8 cellular contexts compared by ENCODE assay signal in genomic region chr6:152984387-152984872, GRCh38. TPM values are rescaled to one million over a fixed set of nuclear protein-coding genes. Genes with fewer than 3 reads are reported as not detected.
A peak's percentile ranks its signal among the peaks of the same experiment; 100 is the strongest.
DNase-seq lines count a peak whose midpoint lies in the region; ATAC-seq, FAIRE-seq and TF ChIP-seq lines count a peak whose summit lies in the region.

No MANE protein-coding gene starts in this region.

- H3K23ac ChIP-seq in trophoblast cell (ENCODE audit: low read length), result no peak overlapping the region

- no peak overlapping the region for H2BK12ac ChIP-seq in trophoblast cell (ENCODE audit: low read length)

- H4K12ac ChIP-seq in trophoblast cell (ENCODE audit: low read depth, low read length), result no peak overlapping the region

- no peak for TF ChIP-seq CTCF in cardiac muscle cell (IDR thresholded peaks at IDR 0.05; ENCODE audit: low read depth, low read length)

- H3K4me1 ChIP-seq in cardiac muscle cell (ENCODE audit: low read depth) (peaks cover 17% of the 10 kb centered on the region), trophoblast cell (ENCODE audit: control insufficient read depth in 1 of 2, insufficient read depth in 2 of 2, low read length in 2 of 2) (peaks cover 0 to 3% of the 10 kb centered on the region in 2 experiments)

- no peak overlapping the region for H3K9ac ChIP-seq in trophoblast cell (ENCODE audit: low read length)

- no peaks in the 10 kb centered on the region for H3K27me3 Mint-ChIP-seq in effector memory CD8-positive, alpha-beta T cell

- H2BK5ac ChIP-seq in trophoblast cell (ENCODE audit: low read depth, low read length, poor library complexity), result no peak overlapping the region

- H3K79me1 ChIP-seq in trophoblast cell (ENCODE audit: low read length), result peaks cover 8% of the 10 kb centered on the region

- H3K27me3 ChIP-seq in cardiac muscle cell (no peaks in the 10 kb centered on the region), trophoblast cell (ENCODE audit: insufficient read depth, low read length) (no peaks in the 10 kb centered on the region)

- peak overlapping the region; percentile 92 to 97 for H3K27ac Mint-ChIP-seq in effector memory CD8-positive, alpha-beta T cell

- no peak overlapping the region for H3K4ac ChIP-seq in trophoblast cell (ENCODE audit: low read depth, low read length)

- H3K36me3 Mint-ChIP-seq in effector memory CD8-positive, alpha-beta T cell (ENCODE audit: insufficient read depth), result peaks cover 31% of the 10 kb centered on the region

- no peak overlapping the region for H4K8ac ChIP-seq in trophoblast cell (ENCODE audit: low read depth, low read length)

- intact Hi-C loops in Right ventricle myocardium superior (cut with DNase I), result no loop called here

- DNase-seq in cardiac muscle cell (ENCODE audit: low read depth in 1 of 2, low spot score in 1 of 2) (no peak), Right ventricle myocardium superior (no peak), NCI-H82 treated with DMSO at 0.1 percent for 48 hours (lab: John Stamatoyannopoulos, UW; ENCODE audit: unreplicated experiment) (peak; percentile 28), trophoblast cell (no peak), COLO829 (ENCODE audit: low spot score) (no peak), frontal cortex (ENCODE audit: low spot score in 2 of 2) (no peak)
- DNase-seq in effector memory CD8-positive, alpha-beta T cell, result no peak

- H3K79me2 ChIP-seq in trophoblast cell (ENCODE audit: control insufficient read depth, insufficient read depth, low read length, poor library complexity), result peaks cover 18% of the 10 kb centered on the region

- no peak for FAIRE-seq in frontal cortex (lab: Jason Lieb, UNC)

- H2AK5ac ChIP-seq in trophoblast cell (ENCODE audit: low read length), result no peak overlapping the region

- H3K36me3 ChIP-seq in cardiac muscle cell (no peaks in the 10 kb centered on the region), trophoblast cell (ENCODE audit: control insufficient read depth in 1 of 2, insufficient read depth in 2 of 2, low read length in 2 of 2) (peaks cover 0 to 3% of the 10 kb centered on the region in 2 experiments)

- peak overlapping the region; percentile 90 to 91 for H3K4me3 Mint-ChIP-seq in effector memory CD8-positive, alpha-beta T cell

- WGBS in trophoblast cell (ENCODE audit: extremely low coverage, insufficient coverage, insufficient read length), result no CpG with 5 or more reads among the region's 8 CpGs

- H3K9me3 Mint-ChIP-seq in effector memory CD8-positive, alpha-beta T cell, result no peaks in the 10 kb centered on the region

- no peak overlapping the region for H2BK120ac ChIP-seq in trophoblast cell (ENCODE audit: insufficient read depth, low read length, poor library complexity)

- H3K27ac ChIP-seq in cardiac muscle cell, result peak overlapping the region; percentile 88
- H3K27ac ChIP-seq in trophoblast cell (ENCODE audit: low read depth, low read length), result peak overlapping the region; percentile 28

- H4K91ac ChIP-seq in trophoblast cell (ENCODE audit: low read depth, low read length), result no peak overlapping the region

- H3K18ac ChIP-seq in trophoblast cell (ENCODE audit: low read length), result no peak overlapping the region

- no peak overlapping the region for H3K14ac ChIP-seq in trophoblast cell (ENCODE audit: low read length)

- no peaks in the 10 kb centered on the region for H3K9me3 ChIP-seq in cardiac muscle cell (ENCODE audit: low read depth)
- H3K9me3 ChIP-seq in trophoblast cell (ENCODE audit: insufficient read depth, low read depth, low read length), result no peaks in the 10 kb centered on the region

- peaks cover 32 to 41% of the 10 kb centered on the region in 2 donors for H3K4me1 Mint-ChIP-seq in effector memory CD8-positive, alpha-beta T cell (ENCODE audit: low read depth in 2 of 2)

- ATAC-seq in Right ventricle myocardium superior (ENCODE audit: poor library complexity) (no peak), HG02678 (IDR thresholded peaks at IDR 0.05; ENCODE audit: unreplicated experiment) (peak; percentile 29)
- no peak for ATAC-seq in effector memory CD8-positive, alpha-beta T cell (replicated peaks)

- H3K4me3 ChIP-seq in cardiac muscle cell, result peak overlapping the region; percentile 88
- no peak overlapping the region for H3K4me3 ChIP-seq in trophoblast cell (ENCODE audit: low read depth, low read length)

- H2AFZ ChIP-seq in trophoblast cell (ENCODE audit: insufficient read depth, low read length, poor library complexity), result no peak overlapping the region

- H3K4me2 ChIP-seq in trophoblast cell (ENCODE audit: low read length), result peak overlapping the region; percentile 99

RNA-seq across cellular contexts. Expression of gene FBXO5, which starts 1.6 kb away (rescaled TPM):
- total RNA-seq in cardiac muscle cell (9.9 and 16.6 TPM in 2 replicates), Right ventricle myocardium superior (1.9 TPM), frontal cortex (8.6 TPM)
- 9.6 and 30.1 TPM in 2 replicates for polyA plus RNA-seq in cardiac muscle cell
- polyA plus RNA-seq in trophoblast cell (2013), result 15.0 and 15.4 TPM in 2 replicates

RNA-seq across cellular contexts. Expression of gene MTRF1L, which starts 18.1 kb away (rescaled TPM):
- total RNA-seq in cardiac muscle cell, result 16.7 and 20.0 TPM in 2 replicates
- 21.0 and 26.0 TPM in 2 replicates for polyA plus RNA-seq in cardiac muscle cell
- 28.2 TPM for total RNA-seq in Right ventricle myocardium superior
- 13.4 and 13.6 TPM in 2 replicates for polyA plus RNA-seq in trophoblast cell (2013)
- 13.0 TPM for total RNA-seq in frontal cortex
